ENCODE assay signal across 19 cellular contexts in genomic region chr3:152048826-152049225, GRCh38.
DNase-seq lines count a peak whose midpoint lies in the region; ATAC-seq and TF ChIP-seq lines count a peak whose summit lies in the region.
"Had no signal": no experiment of that assay in that cellular context is flagged by ENCODE, and none has a peak within 500 bp of the region (broad histone marks: within the 10 kb centered on the region; RNA-seq: fewer than 3 reads in every experiment).

No MANE protein-coding gene starts in this region.

- no peaks in the 10 kb centered on the region for H3K9me3 ChIP-seq in breast epithelium
- no peaks in the 10 kb centered on the region for H3K9me3 ChIP-seq in CD4-positive, alpha-beta T cell (ENCODE audit: control insufficient read depth, low read length)
- H3K9me3 ChIP-seq: SK-N-SH had no signal

- TF ChIP-seq POLR2A in breast epithelium (IDR thresholded peaks at IDR 0.05), result no peak

- H3K27me3 ChIP-seq in breast epithelium (no peaks in the 10 kb centered on the region), foreskin keratinocyte (no peaks in the 10 kb centered on the region)
- H3K27me3 ChIP-seq in CD4-positive, alpha-beta T cell (ENCODE audit: control insufficient read depth, insufficient read depth, low read length), result no peaks in the 10 kb centered on the region

- CTCF ChIA-PET in MCF 10A (lab: Yijun Ruan, JAX), result interaction anchor here (0.6 kb wide), 1 partner anchor 178 kb away, joined by 4 read pairs; no protein-coding TSS in a partner anchor
- CTCF ChIA-PET in CD4-positive, alpha-beta T cell (lab: Charles Lee), result no interaction called here

- no peaks in the 10 kb centered on the region for H3K36me3 ChIP-seq in breast epithelium

- no peaks in the 10 kb centered on the region for H3K36me3 Mint-ChIP-seq in MCF 10A (ENCODE audit: insufficient read depth, unreplicated experiment)
- no peaks in the 10 kb centered on the region for H3K36me3 Mint-ChIP-seq in CD4-positive, alpha-beta T cell (ENCODE audit: low read depth)
- H3K36me3 Mint-ChIP-seq: CD4-positive, alpha-beta memory T cell had no signal

- no peaks in the 10 kb centered on the region for H3K9me3 Mint-ChIP-seq in MCF 10A (ENCODE audit: unreplicated experiment)
- H3K9me3 Mint-ChIP-seq in CD4-positive, alpha-beta T cell, result no peaks in the 10 kb centered on the region

- no peak overlapping the region for H3K27ac ChIP-seq in breast epithelium
- H3K27ac ChIP-seq in CD4-positive, alpha-beta T cell (ENCODE audit: low read depth, low read length), result no peak overlapping the region
- H3K27ac ChIP-seq in foreskin keratinocyte, result no peak overlapping the region

- peak; percentile 49 for DNase-seq in MCF 10A (ENCODE audit: unreplicated experiment)
- no peak for DNase-seq in breast epithelium (ENCODE audit: low spot score in 2 of 2)
- peak; percentile 68 for DNase-seq in NOMO-1 treated with DMSO at 0.1 percent for 48 hours (lab: John Stamatoyannopoulos, UW; ENCODE audit: unreplicated experiment)
- DNase-seq in dermis blood vessel endothelial cell, result peak; percentile 17
- DNase-seq in CD4-positive, alpha-beta T cell, result no peak
- DNase-seq in activated naive CD4-positive, alpha-beta T cell treated with Interleukin-2 at 50 U/mL for 16 hours, result no peak
- no peak for DNase-seq in foreskin keratinocyte
- DNase-seq: Calu3; CD4-positive, alpha-beta memory T cell; GF-D8; IMR-90; Karpas-422; MM.1S; NCI-H1694 treated with DMSO at 0.1 percent for 48 hours; NCI-H2107; NCI-H2227 treated with DMSO at 0.1 percent for 48 hours; NCI-H510A treated with DMSO at 0.1 percent for 48 hours; SK-N-SH had no signal

- no peaks in the 10 kb centered on the region for H3K4me1 ChIP-seq in breast epithelium
- H3K4me1 ChIP-seq in foreskin keratinocyte, result no peaks in the 10 kb centered on the region

- no peak for ATAC-seq in CD4-positive, alpha-beta T cell (ENCODE audit: poor library complexity)
- ATAC-seq in foreskin keratinocyte, result no peak
- ATAC-seq: Right ventricle myocardium inferior had no signal

- H3K27ac Mint-ChIP-seq in MCF 10A (ENCODE audit: low read depth, unreplicated experiment), result no peak overlapping the region
- H3K27ac Mint-ChIP-seq in CD4-positive, alpha-beta T cell, result no peak overlapping the region
- H3K27ac Mint-ChIP-seq: CD4-positive, alpha-beta memory T cell had no signal

- peaks cover 67% of the 10 kb centered on the region for H3K27me3 Mint-ChIP-seq in MCF 10A (ENCODE audit: insufficient read depth, unreplicated experiment)
- H3K27me3 Mint-ChIP-seq in CD4-positive, alpha-beta T cell, result peaks cover 5% of the 10 kb centered on the region

- no peak for TF ChIP-seq CTCF in MCF 10A (IDR thresholded peaks at IDR 0.05; ENCODE audit: unreplicated experiment)
- TF ChIP-seq CTCF in breast epithelium (IDR thresholded peaks at IDR 0.05), result no peak
- TF ChIP-seq CTCF in CD4-positive, alpha-beta T cell (IDR thresholded peaks at IDR 0.05), result no peak
- TF ChIP-seq CTCF in foreskin keratinocyte (conservative IDR thresholded peaks at IDR 0.05), result no peak

- no peaks in the 10 kb centered on the region for H3K4me1 Mint-ChIP-seq in MCF 10A (ENCODE audit: insufficient read depth, unreplicated experiment)
- H3K4me1 Mint-ChIP-seq in CD4-positive, alpha-beta T cell (ENCODE audit: low read depth), result no peaks in the 10 kb centered on the region
- H3K4me1 Mint-ChIP-seq: CD4-positive, alpha-beta memory T cell had no signal

- intact Hi-C loops in MCF 10A (cut with micrococcal nuclease) (no loop called here), breast epithelium (cut with DNase I; ENCODE audit: low total_unique reads) (no loop called here)
- intact Hi-C loops in CD4-positive, alpha-beta T cell (cut with DNase I, micrococcal nuclease), result no loop called here

- H3K4me3 Mint-ChIP-seq in MCF 10A (ENCODE audit: unreplicated experiment), result no peak overlapping the region
- H3K4me3 Mint-ChIP-seq in CD4-positive, alpha-beta T cell, result no peak overlapping the region
- H3K4me3 Mint-ChIP-seq: CD4-positive, alpha-beta memory T cell had no signal

- H3K4me3 ChIP-seq in breast epithelium, result no peak overlapping the region

- POLR2A ChIA-PET in MCF 10A (lab: Yijun Ruan, JAX), result no interaction called here
- POLR2A ChIA-PET in CD4-positive, alpha-beta T cell (lab: Charles Lee), result interaction anchor here (1.0 kb wide), 1 partner anchor 14 kb away, joined by 4 read pairs; no protein-coding TSS in a partner anchor

- no TSS peak for BruUV-seq in MCF 10A (replicated peaks; lab: Mats Ljungman, UMichigan)

Comparison
In these comparisons a context has a peak if more than half of its experiments do, and no peak if none do; other contexts are left out.
1. DNase-seq: peak in MCF 10A (single experiment), NOMO-1 treated with DMSO at 0.1 percent for 48 hours (single experiment) and dermis blood vessel endothelial cell (single experiment); none in breast epithelium (0 of 2), CD4-positive, alpha-beta T cell (0 of 10), activated naive CD4-positive, alpha-beta T cell treated with Interleukin-2 at 50 U/mL for 16 hours (single experiment) and foreskin keratinocyte (0 of 2).